Comparison of ENCODE assay signal across 23 cellular contexts in genomic region chr3:50430186-50430585, GRCh38.
DNase-seq lines count a peak whose midpoint lies in the region; ATAC-seq and TF ChIP-seq lines count a peak whose summit lies in the region.
"Had no signal": no experiment of that assay in that cellular context is flagged by ENCODE, and none has a peak within 500 bp of the region (broad histone marks: within the 10 kb centered on the region; RNA-seq: fewer than 3 reads in every experiment).

No MANE protein-coding gene starts in this region.

- H3K27me3 ChIP-seq in CD8-positive, alpha-beta T cell (ENCODE audit: insufficient read depth, low read length), result no peaks in the 10 kb centered on the region
- no peaks in the 10 kb centered on the region for H3K27me3 ChIP-seq in CD8-positive, alpha-beta memory T cell (ENCODE audit: insufficient read depth, low read length, poor library complexity, severe bottlenecking)
- no peaks in the 10 kb centered on the region for H3K27me3 ChIP-seq in naive thymus-derived CD4-positive, alpha-beta T cell (ENCODE audit: control insufficient read depth in 2 of 2, insufficient read depth in 2 of 2, low read length in 2 of 2)

- no peaks in the 10 kb centered on the region for H3K36me3 ChIP-seq in CD8-positive, alpha-beta T cell (ENCODE audit: insufficient read depth, low read length)
- H3K36me3 ChIP-seq in CD8-positive, alpha-beta memory T cell (ENCODE audit: insufficient read depth, low read length), result no peaks in the 10 kb centered on the region
- no peaks in the 10 kb centered on the region for H3K36me3 ChIP-seq in naive thymus-derived CD4-positive, alpha-beta T cell (ENCODE audit: control insufficient read depth in 2 of 3, insufficient read depth in 3 of 3, low read length in 3 of 3)

- peak; percentile 45 for ATAC-seq in CD8-positive, alpha-beta T cell
- peak; percentile 73 for ATAC-seq in naive thymus-derived CD4-positive, alpha-beta T cell
- no peak for ATAC-seq in GM18520 (IDR thresholded peaks at IDR 0.05; ENCODE audit: unreplicated experiment)
- ATAC-seq: GM12878 had no signal

- H3K4me1 Mint-ChIP-seq in CD8-positive, alpha-beta T cell (ENCODE audit: low read depth), result peaks cover 15% of the 10 kb centered on the region
- H3K4me1 Mint-ChIP-seq in CD8-positive, alpha-beta memory T cell, result peaks cover 31 to 46% (median 36%) of the 10 kb centered on the region in 3 donors
- peaks cover 68% of the 10 kb centered on the region for H3K4me1 Mint-ChIP-seq in brain
- peaks cover 0 to 16% (median 0%) of the 10 kb centered on the region in 7 donors for H3K4me1 Mint-ChIP-seq in naive thymus-derived CD4-positive, alpha-beta T cell
- H3K4me1 Mint-ChIP-seq: CD4-positive, CD25-positive, alpha-beta regulatory T cell had no signal

- no peaks in the 10 kb centered on the region for H3K9me3 Mint-ChIP-seq in CD8-positive, alpha-beta T cell
- no peaks in the 10 kb centered on the region for H3K9me3 Mint-ChIP-seq in CD8-positive, alpha-beta memory T cell
- no peaks in the 10 kb centered on the region for H3K9me3 Mint-ChIP-seq in brain
- H3K9me3 Mint-ChIP-seq in naive thymus-derived CD4-positive, alpha-beta T cell, result no peaks in the 10 kb centered on the region
- H3K9me3 Mint-ChIP-seq: CD4-positive, CD25-positive, alpha-beta regulatory T cell had no signal

- peak in 2 of 7 experiments; percentile 14 to 32 for DNase-seq in CD8-positive, alpha-beta T cell
- DNase-seq in CD8-positive, alpha-beta memory T cell, result peak in 2 of 5 donors; percentile 5 to 32
- DNase-seq in naive thymus-derived CD4-positive, alpha-beta T cell, result no peak
- DNase-seq in GM19240 (ENCODE audit: insufficient read length, low spot score) (no peak), occipital lobe (lab: John Stamatoyannopoulos, UW) (no peak), ecto neural progenitor cell (ENCODE audit: low spot score) (no peak)
- DNase-seq: Caco-2; CD4-positive, CD25-positive, alpha-beta regulatory T cell; DND-41; GOT3; HCEC 1CT; KG1; NCI-H1694; NCI-H2081; NCI-H2171; NCI-H345; NCI-H524; PC-9; RPMI8226; SHP77 had no signal

- H3K4me1 ChIP-seq in CD8-positive, alpha-beta T cell (ENCODE audit: insufficient read depth, low read length), result peaks cover 23% of the 10 kb centered on the region
- H3K4me1 ChIP-seq in CD8-positive, alpha-beta memory T cell (ENCODE audit: insufficient read depth, low read length), result peaks cover 30% of the 10 kb centered on the region
- H3K4me1 ChIP-seq in naive thymus-derived CD4-positive, alpha-beta T cell (ENCODE audit: control insufficient read depth in 2 of 2, insufficient read depth in 2 of 2, low read length in 2 of 2), result peaks cover 0 to 24% of the 10 kb centered on the region in 2 donors

- POLR2A ChIA-PET in CD8-positive, alpha-beta T cell (lab: Charles Lee), result no interaction called here
- POLR2A ChIA-PET in CD8-positive, alpha-beta memory T cell (lab: Charles Lee), result no interaction called here
- POLR2A ChIA-PET in naive thymus-derived CD4-positive, alpha-beta T cell (lab: Charles Lee), result no interaction called here

- intact Hi-C loops in CD8-positive, alpha-beta T cell (cut with DNase I, micrococcal nuclease), result no loop called here
- intact Hi-C loops in naive thymus-derived CD4-positive, alpha-beta T cell (cut with micrococcal nuclease), result no loop called here

- H3K27ac ChIP-seq in CD8-positive, alpha-beta T cell (ENCODE audit: low read depth, low read length), result peak overlapping the region; percentile 20
- peak overlapping the region; percentile 2 for H3K27ac ChIP-seq in CD8-positive, alpha-beta memory T cell (ENCODE audit: low read depth, low read length)
- no peak overlapping the region for H3K27ac ChIP-seq in naive thymus-derived CD4-positive, alpha-beta T cell (ENCODE audit: low read depth, low read length)
- H3K27ac ChIP-seq: PC-9 had no signal

- H3K9me3 ChIP-seq in CD8-positive, alpha-beta T cell (ENCODE audit: low read length), result no peaks in the 10 kb centered on the region
- H3K9me3 ChIP-seq in CD8-positive, alpha-beta memory T cell (ENCODE audit: low read length), result no peaks in the 10 kb centered on the region
- H3K9me3 ChIP-seq in naive thymus-derived CD4-positive, alpha-beta T cell (ENCODE audit: control insufficient read depth in 2 of 3, low read length in 3 of 3), result no peaks in the 10 kb centered on the region
- H3K9me3 ChIP-seq: Caco-2 had no signal

- no peak overlapping the region for H3K4me3 ChIP-seq in CD8-positive, alpha-beta T cell (ENCODE audit: low read depth, low read length)
- no peak overlapping the region for H3K4me3 ChIP-seq in CD8-positive, alpha-beta memory T cell (ENCODE audit: low read length)
- no peak overlapping the region for H3K4me3 ChIP-seq in naive thymus-derived CD4-positive, alpha-beta T cell (ENCODE audit: low read length)
- H3K4me3 ChIP-seq: GM12878, PC-9 had no signal

- peak overlapping the region; percentile 32 for H3K27ac Mint-ChIP-seq in CD8-positive, alpha-beta T cell
- H3K27ac Mint-ChIP-seq in CD8-positive, alpha-beta memory T cell, result peak overlapping the region; percentile 0 to 93 (median 88)
- peak overlapping the region in 3 of 5 experiments; percentile 37 to 85 (median 39) for H3K27ac Mint-ChIP-seq in brain
- H3K27ac Mint-ChIP-seq in naive thymus-derived CD4-positive, alpha-beta T cell, result no peak overlapping the region

- CTCF ChIA-PET in CD8-positive, alpha-beta T cell (lab: Charles Lee), result interaction anchor here (2.3 kb wide), 1 partner anchor 112 kb away, joined by 17 read pairs; no protein-coding TSS in a partner anchor
- CTCF ChIA-PET in CD8-positive, alpha-beta memory T cell (lab: Charles Lee), result interaction anchor here (1.0 kb wide), 2 partner anchors 112 to 120 kb away, joined by 3 read pairs; no protein-coding TSS in a partner anchor
- CTCF ChIA-PET in naive thymus-derived CD4-positive, alpha-beta T cell (lab: Charles Lee), result no interaction called here

- no peak overlapping the region for H3K4me3 Mint-ChIP-seq in CD8-positive, alpha-beta T cell
- H3K4me3 Mint-ChIP-seq in CD8-positive, alpha-beta memory T cell, result peak overlapping the region in 6 of 7 donors; percentile 44 to 83 (median 70)
- H3K4me3 Mint-ChIP-seq in brain, result no peak overlapping the region
- peak overlapping the region in 1 of 10 donors; percentile 47 for H3K4me3 Mint-ChIP-seq in naive thymus-derived CD4-positive, alpha-beta T cell
- H3K4me3 Mint-ChIP-seq: CD4-positive, CD25-positive, alpha-beta regulatory T cell had no signal

- TF ChIP-seq CTCF in CD8-positive, alpha-beta T cell (IDR thresholded peaks at IDR 0.05), result no peak
- TF ChIP-seq CTCF in brain (conservative IDR thresholded peaks at IDR 0.05), result no peak

- no peaks in the 10 kb centered on the region for H3K36me3 Mint-ChIP-seq in CD8-positive, alpha-beta T cell
- no peaks in the 10 kb centered on the region for H3K36me3 Mint-ChIP-seq in CD8-positive, alpha-beta memory T cell
- H3K36me3 Mint-ChIP-seq in brain, result no peaks in the 10 kb centered on the region
- no peaks in the 10 kb centered on the region for H3K36me3 Mint-ChIP-seq in naive thymus-derived CD4-positive, alpha-beta T cell
- H3K36me3 Mint-ChIP-seq: CD4-positive, CD25-positive, alpha-beta regulatory T cell had no signal

- no peaks in the 10 kb centered on the region for H3K27me3 Mint-ChIP-seq in CD8-positive, alpha-beta T cell (ENCODE audit: low read depth)
- H3K27me3 Mint-ChIP-seq in CD8-positive, alpha-beta memory T cell, result peaks cover 0 to 2% of the 10 kb centered on the region in 2 donors
- H3K27me3 Mint-ChIP-seq in brain, result peaks cover 12% of the 10 kb centered on the region
- peaks cover 0 to 2% (median 0%) of the 10 kb centered on the region in 5 donors for H3K27me3 Mint-ChIP-seq in naive thymus-derived CD4-positive, alpha-beta T cell
- H3K27me3 Mint-ChIP-seq: CD4-positive, CD25-positive, alpha-beta regulatory T cell had no signal

Comparison
In these comparisons a context has a peak if more than half of its experiments do, and no peak if none do; other contexts are left out.
1. H3K27ac Mint-ChIP-seq: peak in CD8-positive, alpha-beta T cell (single experiment), CD8-positive, alpha-beta memory T cell (8 of 8) and brain (3 of 5); none in naive thymus-derived CD4-positive, alpha-beta T cell (0 of 9).
2. H3K4me3 Mint-ChIP-seq: peak in CD8-positive, alpha-beta memory T cell (6 of 7); none in CD8-positive, alpha-beta T cell (single experiment) and brain (0 of 5).